8 cellular contexts compared by ENCODE assay signal in genomic region chr19:47514869-47515588, GRCh38. TPM values are rescaled to one million over a fixed set of nuclear protein-coding genes. Genes with fewer than 3 reads are reported as not detected.
DNase-seq lines count a peak whose midpoint lies in the region; ATAC-seq and TF ChIP-seq lines count a peak whose summit lies in the region.

NAPA (minus strand) TSS chr19:47515063; CDS start chr19:47514940, 123 bp downstream.

- H3K36me3 ChIP-seq in PC-3 (ENCODE audit: low read depth, low read length) = no peaks in the 10 kb centered on the region

- ATAC-seq in GM21576 (IDR thresholded peaks at IDR 0.05; ENCODE audit: unreplicated experiment) (peak; percentile 81), PC-3 (peak; percentile 94)

- peaks cover 31% of the 10 kb centered on the region for H3K4me1 ChIP-seq in PC-3 (ENCODE audit: insufficient read depth, low read length)
- peaks cover 72% of the 10 kb centered on the region for H3K4me1 ChIP-seq in mononuclear cell (ENCODE audit: insufficient read depth, low read length)

- H3K27me3 ChIP-seq in PC-3 (ENCODE audit: low read length) (no peaks in the 10 kb centered on the region), mononuclear cell (ENCODE audit: insufficient read depth, low read length) (no peaks in the 10 kb centered on the region)

- no peak; the same call in 1 of the 2 replicates for TF ChIP-seq RAD21 in Ishikawa (IDR thresholded peaks at IDR 0.05; ENCODE audit: low read depth)

- H4K20me1 ChIP-seq in PC-3 (ENCODE audit: low read length) = peaks cover 13% of the 10 kb centered on the region; the same call in 1 of the 2 replicates

- intact Hi-C loops in PC-3 (cut with micrococcal nuclease) = loop anchor here (1.0 to 10.0 kb wide), 5 partner anchors 47 to 180 kb away; partner anchors contain the start of gene BICRA

- 0 out of 2 replicates have a peak, but pooled peaks have one; percentile 49 for TF ChIP-seq EP300 in Ishikawa (IDR thresholded peaks at IDR 0.05; ENCODE audit: borderline replicate concordance)

- TF ChIP-seq CTCF in PC-3 (conservative IDR thresholded peaks at IDR 0.05; ENCODE audit: low read depth, low read length) (no peak), epithelial cell of esophagus (IDR thresholded peaks at IDR 0.05; ENCODE audit: insufficient read depth, low read depth, low read length, missing control alignments) (no peak)

- DNase-seq in DMS114 treated with DMSO at 0.1 percent for 48 hours (lab: John Stamatoyannopoulos, UW; ENCODE audit: unreplicated experiment) (peak; percentile 99), PC-3 (peak; percentile 98), activated T-cell treated with anti-CD3 and anti-CD28 coated beads for 48 hours (ENCODE audit: low read depth) (peak; percentile 100), epithelial cell of esophagus (ENCODE audit: low read depth) (peak; percentile 100)
- DNase-seq in stimulated activated CD8-positive, alpha-beta memory T cell treated with anti-CD3 and anti-CD28 coated beads, Interleukin-4, amount 100 ng/mL, for 1 hour (ENCODE audit: low read depth in 2 of 2, low spot score in 1 of 2) = peak; percentile 100

- peak within 1 kb of the TSS; percentile 64 for H3K27ac ChIP-seq in PC-3 (ENCODE audit: low read length)

- BruUV-seq in PC-3 (replicated peaks; lab: Mats Ljungman, UMichigan) = no TSS peak

- peaks cover 48% of the 10 kb centered on the region for H3K79me2 ChIP-seq in PC-3 (ENCODE audit: low read length)

- H3K9me3 ChIP-seq in PC-3 (ENCODE audit: low read length) (no peaks in the 10 kb centered on the region), mononuclear cell (ENCODE audit: low read depth, low read length) (no peaks in the 10 kb centered on the region)

- CTCF ChIA-PET in PC-3 (lab: Charles Lee) = interaction anchor here (0.6 to 1.2 kb wide), 4 partner anchors 31 to 133 kb away, joined by 3 to 10 read pairs (median 6); partner anchors contain the start of gene KPTN

- H3K4me3 ChIP-seq in PC-3 (ENCODE audit: low read length) (peak within 1 kb of the TSS; percentile 95), epithelial cell of esophagus (ENCODE audit: low read length) (peak within 1 kb of the TSS; percentile 100), mononuclear cell (ENCODE audit: low read length) (peak within 1 kb of the TSS; percentile 100)

- H3K4me2 ChIP-seq in PC-3 (ENCODE audit: low read length) = peak within 1 kb of the TSS; percentile 93

- H3F3A ChIP-seq in PC-3 (ENCODE audit: low read length, unreplicated experiment) = no peaks in the 10 kb centered on the region

- H3K9me2 ChIP-seq in PC-3 (replicated peaks; ENCODE audit: low read length) = no peaks in the 10 kb centered on the region

- H2AFZ ChIP-seq in PC-3 (ENCODE audit: low read length) = peak within 1 kb of the TSS; percentile 94

- POLR2A ChIA-PET in PC-3 (lab: Charles Lee; ENCODE audit: unreplicated experiment) = interaction anchor here (0.6 kb wide), 1 partner anchor 65 kb away, joined by 4 read pairs; no protein-coding TSS in a partner anchor

- H3K9ac ChIP-seq in PC-3 (ENCODE audit: low read length) = peak within 1 kb of the TSS; percentile 93

TF ChIP-seq in Ishikawa, 13 proteins besides CTCF, POLR2A, EP300 and RAD21:
- TF ChIP-seq YY1 (IDR thresholded peaks at IDR 0.05; ENCODE audit: low read depth) (no peak; the same call in 1 of the 2 replicates), EGR1 (IDR thresholded peaks at IDR 0.05) (peak; percentile 74), CEBPB (IDR thresholded peaks at IDR 0.05) (0 out of 2 replicates have a peak, but pooled peaks have one; percentile 9), FOXM1 (IDR thresholded peaks at IDR 0.05; ENCODE audit: borderline replicate concordance, low read depth) (no peak), MAX (IDR thresholded peaks at IDR 0.05) (peak; percentile 91), TCF12 (IDR thresholded peaks at IDR 0.05; ENCODE audit: low read depth) (peak; percentile 32; the same call in 1 of the 2 replicates), REST (IDR thresholded peaks at IDR 0.05; ENCODE audit: low read depth) (no peak), TEAD4 (IDR thresholded peaks at IDR 0.05) (peak; percentile 3; the same call in 1 of the 2 replicates), CREB1 (IDR thresholded peaks at IDR 0.05; ENCODE audit: low read depth) (peak; percentile 73), USF1 (IDR thresholded peaks at IDR 0.05) (peak; percentile 94), ZBTB7A (IDR thresholded peaks at IDR 0.05; ENCODE audit: low read depth) (no peak), NFIC (IDR thresholded peaks at IDR 0.05) (no peak), TAF1 (IDR thresholded peaks at IDR 0.05; ENCODE audit: low read depth) (peak; percentile 69)
TF ChIP-seq in Ishikawa: peak in this region for 8.

RNA-seq across cellular contexts. Expression of gene NAPA, which starts in this region (rescaled TPM):
- total RNA-seq in PC-3 (2014; rRNA removed) (75.1 and 95.9 TPM in 2 replicates), mononuclear cell (71.8 TPM)

Comparison
In these comparisons a context has a peak if more than half of its experiments do, and no peak if none do; other contexts are left out.
1. Peak in every context shown above with its lines: DNase-seq, ATAC-seq, H3K4me3 ChIP-seq and H3K27ac ChIP-seq.